Comparison of ENCODE assay signal across 1 cellular context in the genomic region with DNA sequence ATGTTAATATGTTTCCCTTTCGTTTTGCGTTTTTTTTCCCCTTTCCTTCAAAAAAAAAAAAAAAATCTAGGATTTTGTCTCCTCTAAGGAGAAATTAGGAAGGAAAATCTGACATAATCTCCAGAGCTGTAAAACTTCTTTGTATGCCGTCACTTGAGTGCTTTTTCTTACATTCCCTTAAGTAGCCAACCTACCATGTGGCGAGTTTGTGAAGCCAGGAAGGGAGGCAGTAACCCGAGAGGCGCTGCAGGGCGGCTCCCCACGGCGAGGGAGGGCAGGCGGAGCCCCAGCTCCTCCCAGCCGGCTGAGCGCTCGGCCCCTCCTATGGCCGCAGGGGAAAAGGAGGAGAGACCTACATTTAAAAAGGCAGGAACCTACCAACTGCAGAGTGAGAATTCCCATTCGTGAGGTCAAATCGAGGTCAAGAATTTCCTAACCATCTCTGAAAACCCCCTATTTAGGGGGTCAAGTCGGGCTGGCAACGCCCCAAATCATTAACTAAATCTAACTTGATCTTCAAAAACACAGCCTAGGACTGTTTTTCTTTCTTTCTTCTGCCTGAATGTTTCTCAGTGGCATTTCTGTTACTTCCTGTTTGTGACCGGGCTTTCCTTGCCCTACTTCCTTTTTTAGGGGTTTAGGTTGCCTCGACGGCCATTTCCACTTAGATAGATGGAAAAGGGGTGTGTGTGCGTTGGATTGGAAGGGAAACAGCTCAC.
A peak's percentile ranks its signal among the peaks of the same experiment; 100 is the strongest.
TF ChIP-seq lines count a peak whose summit lies in the region.

No MANE protein-coding gene starts in this region.

TF ChIP-seq in K562, 482 proteins besides CTCF, POLR2A, EP300 and RAD21 (continued from another document and continues in another):
- TF ChIP-seq, protein P1, sequence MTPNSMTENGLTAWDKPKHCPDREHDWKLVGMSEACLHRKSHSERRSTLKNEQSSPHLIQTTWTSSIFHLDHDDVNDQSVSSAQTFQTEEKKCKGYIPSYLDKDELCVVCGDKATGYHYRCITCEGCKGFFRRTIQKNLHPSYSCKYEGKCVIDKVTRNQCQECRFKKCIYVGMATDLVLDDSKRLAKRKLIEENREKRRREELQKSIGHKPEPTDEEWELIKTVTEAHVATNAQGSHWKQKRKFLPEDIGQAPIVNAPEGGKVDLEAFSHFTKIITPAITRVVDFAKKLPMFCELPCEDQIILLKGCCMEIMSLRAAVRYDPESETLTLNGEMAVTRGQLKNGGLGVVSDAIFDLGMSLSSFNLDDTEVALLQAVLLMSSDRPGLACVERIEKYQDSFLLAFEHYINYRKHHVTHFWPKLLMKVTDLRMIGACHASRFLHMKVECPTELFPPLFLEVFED (CRISPR knock-in tag; conservative IDR thresholded peaks at IDR 0.05), result no peak
- TF ChIP-seq PML (IDR thresholded peaks at IDR 0.05; ENCODE audit: low read length), result no peak
- TF ChIP-seq, protein P2, sequence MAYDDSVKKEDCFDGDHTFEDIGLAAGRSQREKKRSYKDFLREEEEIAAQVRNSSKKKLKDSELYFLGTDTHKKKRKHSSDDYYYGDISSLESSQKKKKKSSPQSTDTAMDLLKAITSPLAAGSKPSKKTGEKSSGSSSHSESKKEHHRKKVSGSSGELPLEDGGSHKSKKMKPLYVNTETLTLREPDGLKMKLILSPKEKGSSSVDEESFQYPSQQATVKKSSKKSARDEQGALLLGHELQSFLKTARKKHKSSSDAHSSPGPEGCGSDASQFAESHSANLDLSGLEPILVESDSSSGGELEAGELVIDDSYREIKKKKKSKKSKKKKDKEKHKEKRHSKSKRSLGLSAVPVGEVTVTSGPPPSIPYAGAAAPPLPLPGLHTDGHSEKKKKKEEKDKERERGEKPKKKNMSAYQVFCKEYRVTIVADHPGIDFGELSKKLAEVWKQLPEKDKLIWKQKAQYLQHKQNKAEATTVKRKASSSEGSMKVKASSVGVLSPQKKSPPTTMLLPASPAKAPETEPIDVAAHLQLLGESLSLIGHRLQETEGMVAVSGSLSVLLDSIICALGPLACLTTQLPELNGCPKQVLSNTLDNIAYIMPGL (CRISPR knock-in tag; IDR thresholded peaks at IDR 0.05), result no peak
- TF ChIP-seq ZC3H4 (CRISPR knock-in tag; IDR thresholded peaks at IDR 0.05; ENCODE audit: borderline replicate concordance), result no peak
- TF ChIP-seq KDM2B (CRISPR knock-in tag; IDR thresholded peaks at IDR 0.05), result no peak
- peak; percentile 27; the same call in 1 of the 2 replicates for TF ChIP-seq SMC3 (conservative IDR thresholded peaks at IDR 0.05; ENCODE audit: insufficient read depth, low read depth, low read length)
- no peak for TF ChIP-seq ZNF347 (CRISPR knock-in tag; IDR thresholded peaks at IDR 0.05; ENCODE audit: low read depth)
- TF ChIP-seq, protein P3, sequence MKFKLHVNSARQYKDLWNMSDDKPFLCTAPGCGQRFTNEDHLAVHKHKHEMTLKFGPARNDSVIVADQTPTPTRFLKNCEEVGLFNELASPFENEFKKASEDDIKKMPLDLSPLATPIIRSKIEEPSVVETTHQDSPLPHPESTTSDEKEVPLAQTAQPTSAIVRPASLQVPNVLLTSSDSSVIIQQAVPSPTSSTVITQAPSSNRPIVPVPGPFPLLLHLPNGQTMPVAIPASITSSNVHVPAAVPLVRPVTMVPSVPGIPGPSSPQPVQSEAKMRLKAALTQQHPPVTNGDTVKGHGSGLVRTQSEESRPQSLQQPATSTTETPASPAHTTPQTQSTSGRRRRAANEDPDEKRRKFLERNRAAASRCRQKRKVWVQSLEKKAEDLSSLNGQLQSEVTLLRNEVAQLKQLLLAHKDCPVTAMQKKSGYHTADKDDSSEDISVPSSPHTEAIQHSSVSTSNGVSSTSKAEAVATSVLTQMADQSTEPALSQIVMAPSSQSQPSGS (CRISPR knock-in tag; IDR thresholded peaks at IDR 0.05), result no peak
- no peak for TF ChIP-seq NBN (IDR thresholded peaks at IDR 0.05; ENCODE audit: low read depth)
- TF ChIP-seq ARHGAP35 (IDR thresholded peaks at IDR 0.05; ENCODE audit: partially characterized antibody), result no peak
- no peak for TF ChIP-seq HMG20A (CRISPR knock-in tag; conservative IDR thresholded peaks at IDR 0.05)
- TF ChIP-seq, protein P4, sequence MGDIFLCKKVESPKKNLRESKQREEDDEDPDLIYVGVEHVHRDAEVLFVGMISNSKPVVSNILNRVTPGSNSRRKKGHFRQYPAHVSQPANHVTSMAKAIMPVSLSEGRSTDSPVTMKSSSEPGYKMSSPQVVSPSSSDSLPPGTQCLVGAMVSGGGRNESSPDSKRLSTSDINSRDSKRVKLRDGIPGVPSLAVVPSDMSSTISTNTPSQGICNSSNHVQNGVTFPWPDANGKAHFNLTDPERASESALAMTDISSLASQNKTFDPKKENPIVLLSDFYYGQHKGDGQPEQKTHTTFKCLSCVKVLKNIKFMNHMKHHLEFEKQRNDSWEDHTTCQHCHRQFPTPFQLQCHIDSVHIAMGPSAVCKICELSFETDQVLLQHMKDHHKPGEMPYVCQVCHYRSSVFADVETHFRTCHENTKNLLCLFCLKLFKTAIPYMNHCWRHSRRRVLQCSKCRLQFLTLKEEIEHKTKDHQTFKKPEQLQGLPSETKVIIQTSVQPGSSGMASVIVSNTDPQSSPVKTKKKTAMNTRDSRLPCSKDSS (IDR thresholded peaks at IDR 0.05; ENCODE audit: low read depth, partially characterized antibody), result no peak
- no peak for TF ChIP-seq OTX1 (CRISPR knock-in tag; IDR thresholded peaks at IDR 0.05)
- no peak for TF ChIP-seq C11orf30 (IDR thresholded peaks at IDR 0.05; ENCODE audit: low read depth)
- TF ChIP-seq, protein P5, sequence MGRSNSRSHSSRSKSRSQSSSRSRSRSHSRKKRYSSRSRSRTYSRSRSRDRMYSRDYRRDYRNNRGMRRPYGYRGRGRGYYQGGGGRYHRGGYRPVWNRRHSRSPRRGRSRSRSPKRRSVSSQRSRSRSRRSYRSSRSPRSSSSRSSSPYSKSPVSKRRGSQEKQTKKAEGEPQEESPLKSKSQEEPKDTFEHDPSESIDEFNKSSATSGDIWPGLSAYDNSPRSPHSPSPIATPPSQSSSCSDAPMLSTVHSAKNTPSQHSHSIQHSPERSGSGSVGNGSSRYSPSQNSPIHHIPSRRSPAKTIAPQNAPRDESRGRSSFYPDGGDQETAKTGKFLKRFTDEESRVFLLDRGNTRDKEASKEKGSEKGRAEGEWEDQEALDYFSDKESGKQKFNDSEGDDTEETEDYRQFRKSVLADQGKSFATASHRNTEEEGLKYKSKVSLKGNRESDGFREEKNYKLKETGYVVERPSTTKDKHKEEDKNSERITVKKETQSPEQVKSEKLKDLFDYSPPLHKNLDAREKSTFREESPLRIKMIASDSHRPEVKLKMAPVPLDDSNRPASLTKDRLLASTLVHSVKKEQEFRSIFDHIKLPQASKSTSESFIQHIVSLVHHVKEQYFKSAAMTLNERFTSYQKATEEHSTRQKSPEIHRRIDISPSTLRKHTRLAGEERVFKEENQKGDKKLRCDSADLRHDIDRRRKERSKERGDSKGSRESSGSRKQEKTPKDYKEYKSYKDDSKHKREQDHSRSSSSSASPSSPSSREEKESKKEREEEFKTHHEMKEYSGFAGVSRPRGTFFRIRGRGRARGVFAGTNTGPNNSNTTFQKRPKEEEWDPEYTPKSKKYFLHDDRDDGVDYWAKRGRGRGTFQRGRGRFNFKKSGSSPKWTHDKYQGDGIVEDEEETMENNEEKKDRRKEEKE (IDR thresholded peaks at IDR 0.05; ENCODE audit: borderline replicate concordance in 1 of 2, control insufficient read depth in 1 of 2, low read depth in 2 of 2, low read length in 1 of 2), result 0 out of 4 replicates have a peak, but pooled peaks of 1 of the 2 experiments have one; percentile 20
- TF ChIP-seq ZNF444 (CRISPR knock-in tag; IDR thresholded peaks at IDR 0.05), result no peak
- TF ChIP-seq ZNF133 (CRISPR knock-in tag; IDR thresholded peaks at IDR 0.05), result no peak
- TF ChIP-seq JUND (IDR thresholded peaks at IDR 0.05; ENCODE audit: borderline replicate concordance, low read depth, low read length), result no peak
- no peak; the same call in 2 of the 3 replicates for TF ChIP-seq JUND (tag; IDR thresholded peaks at IDR 0.05; ENCODE audit: borderline replicate concordance, low read depth, low read length)
- no peak for TF ChIP-seq ZNF830 (CRISPR knock-in tag; IDR thresholded peaks at IDR 0.05)
- TF ChIP-seq LCOR (CRISPR knock-in tag; IDR thresholded peaks at IDR 0.05), result peak; percentile 51; the same call in 1 of the 2 replicates
- TF ChIP-seq ZNF197 (CRISPR knock-in tag; IDR thresholded peaks at IDR 0.05; ENCODE audit: low read depth), result no peak
- TF ChIP-seq ZFP1 (CRISPR knock-in tag; IDR thresholded peaks at IDR 0.05), result no peak
- TF ChIP-seq NFYB (IDR thresholded peaks at IDR 0.05; ENCODE audit: extremely low read depth, insufficient read length), result no peak
- TF ChIP-seq, protein P6, sequence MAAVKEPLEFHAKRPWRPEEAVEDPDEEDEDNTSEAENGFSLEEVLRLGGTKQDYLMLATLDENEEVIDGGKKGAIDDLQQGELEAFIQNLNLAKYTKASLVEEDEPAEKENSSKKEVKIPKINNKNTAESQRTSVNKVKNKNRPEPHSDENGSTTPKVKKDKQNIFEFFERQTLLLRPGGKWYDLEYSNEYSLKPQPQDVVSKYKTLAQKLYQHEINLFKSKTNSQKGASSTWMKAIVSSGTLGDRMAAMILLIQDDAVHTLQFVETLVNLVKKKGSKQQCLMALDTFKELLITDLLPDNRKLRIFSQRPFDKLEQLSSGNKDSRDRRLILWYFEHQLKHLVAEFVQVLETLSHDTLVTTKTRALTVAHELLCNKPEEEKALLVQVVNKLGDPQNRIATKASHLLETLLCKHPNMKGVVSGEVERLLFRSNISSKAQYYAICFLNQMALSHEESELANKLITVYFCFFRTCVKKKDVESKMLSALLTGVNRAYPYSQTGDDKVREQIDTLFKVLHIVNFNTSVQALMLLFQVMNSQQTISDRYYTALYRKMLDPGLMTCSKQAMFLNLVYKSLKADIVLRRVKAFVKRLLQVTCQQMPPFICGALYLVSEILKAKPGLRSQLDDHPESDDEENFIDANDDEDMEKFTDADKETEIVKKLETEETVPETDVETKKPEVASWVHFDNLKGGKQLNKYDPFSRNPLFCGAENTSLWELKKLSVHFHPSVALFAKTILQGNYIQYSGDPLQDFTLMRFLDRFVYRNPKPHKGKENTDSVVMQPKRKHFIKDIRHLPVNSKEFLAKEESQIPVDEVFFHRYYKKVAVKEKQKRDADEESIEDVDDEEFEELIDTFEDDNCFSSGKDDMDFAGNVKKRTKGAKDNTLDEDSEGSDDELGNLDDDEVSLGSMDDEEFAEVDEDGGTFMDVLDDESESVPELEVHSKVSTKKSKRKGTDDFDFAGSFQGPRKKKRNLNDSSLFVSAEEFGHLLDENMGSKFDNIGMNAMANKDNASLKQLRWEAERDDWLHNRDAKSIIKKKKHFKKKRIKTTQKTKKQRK (IDR thresholded peaks at IDR 0.05; ENCODE audit: borderline replicate concordance, low read depth, low read length), result no peak
- no peak for TF ChIP-seq NUFIP1 (IDR thresholded peaks at IDR 0.05; ENCODE audit: partially characterized antibody)
- no peak for TF ChIP-seq NR2F6 (CRISPR knock-in tag; IDR thresholded peaks at IDR 0.05)
- TF ChIP-seq, protein P7, sequence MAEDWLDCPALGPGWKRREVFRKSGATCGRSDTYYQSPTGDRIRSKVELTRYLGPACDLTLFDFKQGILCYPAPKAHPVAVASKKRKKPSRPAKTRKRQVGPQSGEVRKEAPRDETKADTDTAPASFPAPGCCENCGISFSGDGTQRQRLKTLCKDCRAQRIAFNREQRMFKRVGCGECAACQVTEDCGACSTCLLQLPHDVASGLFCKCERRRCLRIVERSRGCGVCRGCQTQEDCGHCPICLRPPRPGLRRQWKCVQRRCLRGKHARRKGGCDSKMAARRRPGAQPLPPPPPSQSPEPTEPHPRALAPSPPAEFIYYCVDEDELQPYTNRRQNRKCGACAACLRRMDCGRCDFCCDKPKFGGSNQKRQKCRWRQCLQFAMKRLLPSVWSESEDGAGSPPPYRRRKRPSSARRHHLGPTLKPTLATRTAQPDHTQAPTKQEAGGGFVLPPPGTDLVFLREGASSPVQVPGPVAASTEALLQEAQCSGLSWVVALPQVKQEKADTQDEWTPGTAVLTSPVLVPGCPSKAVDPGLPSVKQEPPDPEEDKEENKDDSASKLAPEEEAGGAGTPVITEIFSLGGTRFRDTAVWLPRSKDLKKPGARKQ (CRISPR knock-in tag; IDR thresholded peaks at IDR 0.05), result no peak
- TF ChIP-seq ETV1 (tag; conservative IDR thresholded peaks at IDR 0.05; ENCODE audit: low read depth), result peak; percentile 62
- TF ChIP-seq, protein P8, sequence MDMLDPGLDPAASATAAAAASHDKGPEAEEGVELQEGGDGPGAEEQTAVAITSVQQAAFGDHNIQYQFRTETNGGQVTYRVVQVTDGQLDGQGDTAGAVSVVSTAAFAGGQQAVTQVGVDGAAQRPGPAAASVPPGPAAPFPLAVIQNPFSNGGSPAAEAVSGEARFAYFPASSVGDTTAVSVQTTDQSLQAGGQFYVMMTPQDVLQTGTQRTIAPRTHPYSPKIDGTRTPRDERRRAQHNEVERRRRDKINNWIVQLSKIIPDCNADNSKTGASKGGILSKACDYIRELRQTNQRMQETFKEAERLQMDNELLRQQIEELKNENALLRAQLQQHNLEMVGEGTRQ (CRISPR knock-in tag; IDR thresholded peaks at IDR 0.05), result no peak
- peak; percentile 44; the same call in 1 of the 2 replicates for TF ChIP-seq ZBTB7A (IDR thresholded peaks at IDR 0.05; ENCODE audit: borderline replicate concordance, control insufficient read depth, low read depth, low read length)
- TF ChIP-seq CSDE1 (IDR thresholded peaks at IDR 0.05), result no peak
- no peak for TF ChIP-seq ELF2 (CRISPR knock-in tag; IDR thresholded peaks at IDR 0.05)
- TF ChIP-seq, protein P9, sequence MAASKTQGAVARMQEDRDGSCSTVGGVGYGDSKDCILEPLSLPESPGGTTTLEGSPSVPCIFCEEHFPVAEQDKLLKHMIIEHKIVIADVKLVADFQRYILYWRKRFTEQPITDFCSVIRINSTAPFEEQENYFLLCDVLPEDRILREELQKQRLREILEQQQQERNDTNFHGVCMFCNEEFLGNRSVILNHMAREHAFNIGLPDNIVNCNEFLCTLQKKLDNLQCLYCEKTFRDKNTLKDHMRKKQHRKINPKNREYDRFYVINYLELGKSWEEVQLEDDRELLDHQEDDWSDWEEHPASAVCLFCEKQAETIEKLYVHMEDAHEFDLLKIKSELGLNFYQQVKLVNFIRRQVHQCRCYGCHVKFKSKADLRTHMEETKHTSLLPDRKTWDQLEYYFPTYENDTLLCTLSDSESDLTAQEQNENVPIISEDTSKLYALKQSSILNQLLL (CRISPR knock-in tag; IDR thresholded peaks at IDR 0.05; ENCODE audit: borderline replicate concordance), result no peak
- TF ChIP-seq, protein P10, sequence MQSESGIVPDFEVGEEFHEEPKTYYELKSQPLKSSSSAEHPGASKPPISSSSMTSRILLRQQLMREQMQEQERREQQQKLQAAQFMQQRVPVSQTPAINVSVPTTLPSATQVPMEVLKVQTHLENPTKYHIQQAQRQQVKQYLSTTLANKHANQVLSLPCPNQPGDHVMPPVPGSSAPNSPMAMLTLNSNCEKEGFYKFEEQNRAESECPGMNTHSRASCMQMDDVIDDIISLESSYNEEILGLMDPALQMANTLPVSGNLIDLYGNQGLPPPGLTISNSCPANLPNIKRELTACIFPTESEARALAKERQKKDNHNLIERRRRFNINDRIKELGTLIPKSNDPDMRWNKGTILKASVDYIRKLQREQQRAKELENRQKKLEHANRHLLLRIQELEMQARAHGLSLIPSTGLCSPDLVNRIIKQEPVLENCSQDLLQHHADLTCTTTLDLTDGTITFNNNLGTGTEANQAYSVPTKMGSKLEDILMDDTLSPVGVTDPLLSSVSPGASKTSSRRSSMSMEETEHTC (IDR thresholded peaks at IDR 0.05), result no peak
- no peak for TF ChIP-seq MTA2 (IDR thresholded peaks at IDR 0.05; ENCODE audit: low read depth)
- TF ChIP-seq E2F3 (CRISPR knock-in tag; IDR thresholded peaks at IDR 0.05), result no peak
- no peak for TF ChIP-seq CC2D1A (IDR thresholded peaks at IDR 0.05)
- no peak; the same call in 1 of the 2 replicates for TF ChIP-seq ZNF766 (CRISPR knock-in tag; conservative IDR thresholded peaks at IDR 0.05)
- TF ChIP-seq, protein P11, sequence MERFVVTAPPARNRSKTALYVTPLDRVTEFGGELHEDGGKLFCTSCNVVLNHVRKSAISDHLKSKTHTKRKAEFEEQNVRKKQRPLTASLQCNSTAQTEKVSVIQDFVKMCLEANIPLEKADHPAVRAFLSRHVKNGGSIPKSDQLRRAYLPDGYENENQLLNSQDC (CRISPR knock-in tag; IDR thresholded peaks at IDR 0.05), result no peak
- TF ChIP-seq PRPF4 (IDR thresholded peaks at IDR 0.05; ENCODE audit: insufficient read depth, low read depth, low read length, poor library complexity, severe bottlenecking), result no peak
